In the genomic region with DNA sequence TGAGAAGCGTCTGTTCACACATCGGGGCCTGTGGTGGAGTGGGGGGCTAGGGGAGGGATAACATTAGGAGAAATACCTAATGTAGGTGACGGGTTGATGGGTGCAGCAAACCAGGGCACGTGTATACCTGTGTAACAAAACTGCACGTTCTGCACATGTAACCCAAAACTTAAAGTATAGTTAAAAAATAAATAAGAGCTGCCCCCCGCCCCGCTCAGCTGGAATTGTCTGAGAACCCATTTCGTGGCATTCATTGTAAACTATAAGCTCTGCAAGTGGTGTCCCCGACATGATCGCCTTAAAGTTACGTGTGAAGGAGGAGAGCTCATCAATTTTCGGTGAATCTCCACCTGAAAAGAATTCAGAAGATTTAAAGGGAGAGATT, we compare ENCODE assay signal across 11 cellular contexts. TPM values are rescaled to one million over a fixed set of nuclear protein-coding genes. Genes with fewer than 3 reads are reported as not detected.
DNase-seq lines count a peak whose midpoint lies in the region; ATAC-seq and TF ChIP-seq lines count a peak whose summit lies in the region.
"Had no signal": no experiment of that assay in that cellular context is flagged by ENCODE, and none has a peak within 500 bp of the region (broad histone marks: within the 10 kb centered on the region; RNA-seq: fewer than 3 reads in every experiment).

No MANE protein-coding gene starts in this region.

- H3K4me3 Mint-ChIP-seq in activated CD4-positive, alpha-beta T cell treated with anti-CD3 and anti-CD28 coated beads for 36 hours, result peak overlapping the region; percentile 64
- peak overlapping the region; percentile 78 for H3K4me3 Mint-ChIP-seq in activated B cell treated with CpG ODN at 0.5 μM for 24 hours
- no peak overlapping the region for H3K4me3 Mint-ChIP-seq in activated T-helper 2 cell treated with anti-CD3 and anti-CD28 coated beads, Interferon-gamma antibody, Interleukin-2, Interleukin-4, amounts not matched to agents 10 μg/mL and 5 μg/mL and 100 μg/mL, durations not matched to agents 14 hours and 24 hours and 36 hours (ENCODE audit: low read depth)

- H3K4me3 ChIP-seq in GM12864 (ENCODE audit: low read depth, low read length) (peak overlapping the region; percentile 53; the same call in 1 of the 2 replicates), spleen (peak overlapping the region in 1 of 8 donors; percentile 57)

- no peak overlapping the region for H3K27ac ChIP-seq in spleen
- H3K27ac ChIP-seq: ascending aorta, gastroesophageal sphincter had no signal

- no peak for DNase-seq in activated CD4-positive, alpha-beta T cell treated with anti-CD3 and anti-CD28 coated beads for 36 hours
- DNase-seq in activated CD4-positive, alpha-beta T cell treated with anti-CD3 and anti-CD28 coated beads, Interleukin-2, amount 50 U/mL, for 4 hours, result no peak
- no peak for DNase-seq in GM12864 (ENCODE audit: low read depth)
- DNase-seq in activated B cell treated with CpG ODN at 0.5 μM for 24 hours, result no peak
- peak; percentile 16 for DNase-seq in spleen
- no peak for DNase-seq in activated T-helper 2 cell treated with anti-CD3 and anti-CD28 coated beads, Interferon-gamma antibody, Interleukin-2, Interleukin-4, amounts not matched to agents 10 μg/mL and 5 μg/mL and 100 μg/mL, durations not matched to agents 14 hours and 24 hours and 36 hours (ENCODE audit: low spot score)
- DNase-seq in NCI-H1048 (lab: John Stamatoyannopoulos, UW), result no peak
- no peak for DNase-seq in medulla oblongata (ENCODE audit: extremely low spot score)

- no peaks in the 10 kb centered on the region for H3K9me3 Mint-ChIP-seq in activated CD4-positive, alpha-beta T cell treated with anti-CD3 and anti-CD28 coated beads for 36 hours (ENCODE audit: low read depth)
- no peaks in the 10 kb centered on the region for H3K9me3 Mint-ChIP-seq in activated B cell treated with CpG ODN at 0.5 μM for 24 hours
- H3K9me3 Mint-ChIP-seq in activated T-helper 2 cell treated with anti-CD3 and anti-CD28 coated beads, Interferon-gamma antibody, Interleukin-2, Interleukin-4, amounts not matched to agents 10 μg/mL and 5 μg/mL and 100 μg/mL, durations not matched to agents 14 hours and 24 hours and 36 hours, result no peaks in the 10 kb centered on the region

- peaks cover 2% of the 10 kb centered on the region for H3K27me3 Mint-ChIP-seq in activated CD4-positive, alpha-beta T cell treated with anti-CD3 and anti-CD28 coated beads for 36 hours
- H3K27me3 Mint-ChIP-seq in activated B cell treated with CpG ODN at 0.5 μM for 24 hours, result peaks cover 4% of the 10 kb centered on the region
- no peaks in the 10 kb centered on the region for H3K27me3 Mint-ChIP-seq in activated T-helper 2 cell treated with anti-CD3 and anti-CD28 coated beads, Interferon-gamma antibody, Interleukin-2, Interleukin-4, amounts not matched to agents 10 μg/mL and 5 μg/mL and 100 μg/mL, durations not matched to agents 14 hours and 24 hours and 36 hours (ENCODE audit: low read depth)

- POLR2A ChIA-PET in activated CD4-positive, alpha-beta T cell treated with anti-CD3 and anti-CD28 coated beads for 36 hours (lab: Charles Lee), result interaction anchor here (0.8 kb wide), 1 partner anchor 60 kb away, joined by 3 read pairs; a partner anchor contains a TSS
- POLR2A ChIA-PET in activated B cell treated with CpG ODN at 0.5 μM for 24 hours (lab: Charles Lee), result no interaction called here

- H3K4me1 ChIP-seq in spleen, result peaks cover 5 to 36% (median 22%) of the 10 kb centered on the region in 6 donors
- H3K4me1 ChIP-seq: ascending aorta had no signal

- TF ChIP-seq CTCF in GM12864 (IDR thresholded peaks at IDR 0.05; ENCODE audit: low read depth, low read length, missing control alignments), result no peak
- TF ChIP-seq CTCF in activated B cell treated with CpG ODN at 0.5 μM for 24 hours (IDR thresholded peaks at IDR 0.05), result no peak
- TF ChIP-seq CTCF in spleen (IDR thresholded peaks at IDR 0.05 in 8 of 11, conservative IDR thresholded peaks at IDR 0.05 in 3 of 11), result no peak

- no peak for ATAC-seq in activated CD4-positive, alpha-beta T cell treated with anti-CD3 and anti-CD28 coated beads for 36 hours
- no peak for ATAC-seq in activated B cell treated with CpG ODN at 0.5 μM for 24 hours (ENCODE audit: low read depth)

- WGBS in spleen, 5 donors, result 80 to 90% (median 86%) methylated on average over 12 of the region's 12 CpGs

- H3K27ac Mint-ChIP-seq in activated CD4-positive, alpha-beta T cell treated with anti-CD3 and anti-CD28 coated beads for 36 hours, result no peak overlapping the region
- no peak overlapping the region for H3K27ac Mint-ChIP-seq in activated B cell treated with CpG ODN at 0.5 μM for 24 hours
- no peak overlapping the region for H3K27ac Mint-ChIP-seq in activated T-helper 2 cell treated with anti-CD3 and anti-CD28 coated beads, Interferon-gamma antibody, Interleukin-2, Interleukin-4, amounts not matched to agents 10 μg/mL and 5 μg/mL and 100 μg/mL, durations not matched to agents 14 hours and 24 hours and 36 hours

- H3K36me3 Mint-ChIP-seq in activated CD4-positive, alpha-beta T cell treated with anti-CD3 and anti-CD28 coated beads for 36 hours (ENCODE audit: low read depth), result no peaks in the 10 kb centered on the region
- no peaks in the 10 kb centered on the region for H3K36me3 Mint-ChIP-seq in activated B cell treated with CpG ODN at 0.5 μM for 24 hours (ENCODE audit: low read depth)
- H3K36me3 Mint-ChIP-seq in activated T-helper 2 cell treated with anti-CD3 and anti-CD28 coated beads, Interferon-gamma antibody, Interleukin-2, Interleukin-4, amounts not matched to agents 10 μg/mL and 5 μg/mL and 100 μg/mL, durations not matched to agents 14 hours and 24 hours and 36 hours (ENCODE audit: low read depth), result no peaks in the 10 kb centered on the region

- no peaks in the 10 kb centered on the region for H3K9me3 ChIP-seq in spleen
- H3K9me3 ChIP-seq: ascending aorta, gastroesophageal sphincter had no signal

- CTCF ChIA-PET in activated CD4-positive, alpha-beta T cell treated with anti-CD3 and anti-CD28 coated beads for 36 hours (lab: Charles Lee), result interaction anchor here (0.6 to 3.7 kb wide), 22 partner anchors 12 to 1181 kb away, joined by 3 to 27 read pairs (median 4); a partner anchor contains a TSS
- CTCF ChIA-PET in activated B cell treated with CpG ODN at 0.5 μM for 24 hours (lab: Charles Lee), result interaction anchor here (0.7 to 1.8 kb wide), 7 partner anchors 24 to 207 kb away, joined by 3 to 4 read pairs (median 3); no protein-coding TSS in a partner anchor

- intact Hi-C loops in activated CD4-positive, alpha-beta T cell treated with anti-CD3 and anti-CD28 coated beads for 36 hours (cut with DNase I, micrococcal nuclease), result loop anchor here (1.0 to 5.0 kb wide), 4 partner anchors 27 to 205 kb away; a partner anchor contains a TSS
- intact Hi-C loops in activated B cell treated with CpG ODN at 0.5 μM for 24 hours (cut with micrococcal nuclease), result loop anchor here (1.0 to 5.0 kb wide), 3 partner anchors 27 to 207 kb away; a partner anchor contains a TSS
- intact Hi-C loops in spleen (cut with DNase I; ENCODE audit: low total_unique reads), result no loop called here
- intact Hi-C loops in activated T-helper 2 cell treated with anti-CD3 and anti-CD28 coated beads, Interferon-gamma antibody, Interleukin-2, Interleukin-4, amounts not matched to agents 10 μg/mL and 5 μg/mL and 100 μg/mL, durations not matched to agents 14 hours and 24 hours and 36 hours (cut with micrococcal nuclease), result loop anchor here (5.0 to 10.0 kb wide), 2 partner anchors 65 to 207 kb away; a partner anchor contains a TSS

- H3K27me3 ChIP-seq in spleen (replicated peaks in 1 of 7), result peaks cover 0 to 14% (median 0%) of the 10 kb centered on the region in 7 donors
- H3K27me3 ChIP-seq: ascending aorta had no signal

- TF ChIP-seq POLR2A in spleen (IDR thresholded peaks at IDR 0.05), result no peak

- peaks cover 14% of the 10 kb centered on the region for H3K4me1 Mint-ChIP-seq in activated CD4-positive, alpha-beta T cell treated with anti-CD3 and anti-CD28 coated beads for 36 hours
- peaks cover 10% of the 10 kb centered on the region for H3K4me1 Mint-ChIP-seq in activated B cell treated with CpG ODN at 0.5 μM for 24 hours
- H3K4me1 Mint-ChIP-seq in activated T-helper 2 cell treated with anti-CD3 and anti-CD28 coated beads, Interferon-gamma antibody, Interleukin-2, Interleukin-4, amounts not matched to agents 10 μg/mL and 5 μg/mL and 100 μg/mL, durations not matched to agents 14 hours and 24 hours and 36 hours (ENCODE audit: low read depth), result peaks cover 5% of the 10 kb centered on the region

- no peaks in the 10 kb centered on the region for H3K36me3 ChIP-seq in spleen
- H3K36me3 ChIP-seq: ascending aorta, gastroesophageal sphincter had no signal

RNA-seq across cellular contexts. Expression of a gene that starts 7.3 kb away (rescaled TPM):
- total RNA-seq in activated CD4-positive, alpha-beta T cell treated with anti-CD3 and anti-CD28 coated beads for 36 hours, result not detected
- total RNA-seq in activated B cell treated with CpG ODN at 0.5 μM for 24 hours, result not detected in 2 replicates
- 1 to 10 TPM in 5 of 7 donors, under 1 TPM in 2; 0.83 to 3.1 (median 1.7) TPM for total RNA-seq in spleen
- polyA plus RNA-seq in spleen, result under 1 TPM; 0.03 to 0.38 (median 0.09) TPM
- not detected in 2 replicates for total RNA-seq in activated T-helper 2 cell treated with anti-CD3 and anti-CD28 coated beads, Interferon-gamma antibody, Interleukin-2, Interleukin-4, amounts not matched to agents 10 μg/mL and 5 μg/mL and 100 μg/mL, durations not matched to agents 14 hours and 24 hours and 36 hours
- total RNA-seq: temporal lobe had no signal

RNA-seq across cellular contexts. Expression of a gene that starts 26.4 kb away (rescaled TPM):
- total RNA-seq in activated CD4-positive, alpha-beta T cell treated with anti-CD3 and anti-CD28 coated beads for 36 hours, result 10 to 100 TPM; 23.2 to 24.6 TPM
- 42.2 and 47.1 TPM in 2 replicates for total RNA-seq in activated B cell treated with CpG ODN at 0.5 μM for 24 hours
- total RNA-seq in spleen, result 10 to 100 TPM; 19.2 to 40.0 (median 34.7) TPM
- 1 to 10 TPM; 4.8 to 8.7 (median 5.2) TPM for polyA plus RNA-seq in spleen
- total RNA-seq in activated T-helper 2 cell treated with anti-CD3 and anti-CD28 coated beads, Interferon-gamma antibody, Interleukin-2, Interleukin-4, amounts not matched to agents 10 μg/mL and 5 μg/mL and 100 μg/mL, durations not matched to agents 14 hours and 24 hours and 36 hours, result 31.5 and 34.2 TPM in 2 replicates
